Comparison of ENCODE assay signal across 11 cellular contexts in genomic region chr1:115139381-115139780, GRCh38. TPM values are rescaled to one million over a fixed set of nuclear protein-coding genes. Genes with fewer than 3 reads are reported as not detected.
DNase-seq lines count a peak whose midpoint lies in the region; FAIRE-seq and TF ChIP-seq lines count a peak whose summit lies in the region.
"Had no signal": no experiment of that assay in that cellular context is flagged by ENCODE, and none has a peak within 500 bp of the region (broad histone marks: within the 10 kb centered on the region; RNA-seq: fewer than 3 reads in every experiment).

No MANE protein-coding gene starts in this region.

- peaks cover 7% of the 10 kb centered on the region for H3K4me1 ChIP-seq in CD4-positive, alpha-beta memory T cell (ENCODE audit: insufficient read depth, low read length)
- H3K4me1 ChIP-seq in KMS-11 (ENCODE audit: low read depth, poor library complexity, severe bottlenecking) (no peaks in the 10 kb centered on the region), astrocyte (ENCODE audit: insufficient read depth, low read length) (peaks cover 29% of the 10 kb centered on the region), osteoblast (ENCODE audit: insufficient read depth, low read length) (peaks cover 47% of the 10 kb centered on the region), colonic mucosa (no peaks in the 10 kb centered on the region)
- H3K4me1 ChIP-seq: lower lobe of right lung, upper lobe of right lung had no signal

- no peak for DNase-seq in CD4-positive, alpha-beta memory T cell
- DNase-seq in astrocyte (ENCODE audit: low read depth) (no peak), osteoblast (ENCODE audit: insufficient read length, low spot score, missing footprints) (no peak), KG1 (lab: John Stamatoyannopoulos, UW) (no peak), NCI-H748 (lab: John Stamatoyannopoulos, UW; ENCODE audit: unreplicated experiment) (no peak), colonic mucosa (no peak)

- H3K4me3 Mint-ChIP-seq in CD4-positive, alpha-beta memory T cell, result peak overlapping the region in 6 of 8 donors; percentile 54 to 83 (median 62)
- H3K4me3 Mint-ChIP-seq in astrocyte (ENCODE audit: unreplicated experiment), result no peak overlapping the region

- H3K4me2 ChIP-seq in KMS-11, result 0 out of 2 replicates have a peak overlapping the region, but pooled peaks have one; percentile 17
- H3K4me2 ChIP-seq in astrocyte (ENCODE audit: low read length), result peak overlapping the region; percentile 61
- H3K4me2 ChIP-seq in osteoblast (ENCODE audit: insufficient read depth, low read length), result peak overlapping the region; percentile 50

- no peak overlapping the region for H3K27ac ChIP-seq in CD4-positive, alpha-beta memory T cell (ENCODE audit: low read depth, low read length)
- H3K27ac ChIP-seq in KMS-11 (no peak overlapping the region), astrocyte (ENCODE audit: low read depth, low read length) (peak overlapping the region; percentile 34), osteoblast (ENCODE audit: low read depth, low read length) (peak overlapping the region; percentile 75), colonic mucosa (no peak overlapping the region)
- H3K27ac ChIP-seq: lower lobe of right lung, upper lobe of right lung had no signal

- H3K27me3 ChIP-seq in CD4-positive, alpha-beta memory T cell (ENCODE audit: insufficient read depth, low read length), result no peaks in the 10 kb centered on the region
- H3K27me3 ChIP-seq in KMS-11 (ENCODE audit: insufficient read depth, low read depth), result no peaks in the 10 kb centered on the region
- H3K27me3 ChIP-seq in astrocyte (ENCODE audit: insufficient read depth, low read length), result no peaks in the 10 kb centered on the region
- no peaks in the 10 kb centered on the region for H3K27me3 ChIP-seq in osteoblast (ENCODE audit: insufficient read depth, low read length)
- H3K27me3 ChIP-seq in colonic mucosa, result no peaks in the 10 kb centered on the region

- H3K4me1 Mint-ChIP-seq in CD4-positive, alpha-beta memory T cell, result peaks cover 0 to 4% (median 1%) of the 10 kb centered on the region in 4 donors
- H3K4me1 Mint-ChIP-seq in astrocyte (ENCODE audit: low read depth, unreplicated experiment), result peaks cover 31% of the 10 kb centered on the region

- no peak overlapping the region for H3K9ac ChIP-seq in KMS-11
- H3K9ac ChIP-seq in astrocyte (ENCODE audit: low read length), result peak overlapping the region; percentile 46
- H3K9ac ChIP-seq in colonic mucosa (ENCODE audit: low read depth in 2 of 2, low read length in 2 of 2), result no peak overlapping the region

- TF ChIP-seq CTCF in KMS-11 (conservative IDR thresholded peaks at IDR 0.05; ENCODE audit: low read depth, low read length) (no peak), astrocyte (IDR thresholded peaks at IDR 0.05; ENCODE audit: insufficient read depth, low read depth, low read length) (no peak), osteoblast (IDR thresholded peaks at IDR 0.05; ENCODE audit: extremely low read depth, low read depth, low read length) (no peak), colonic mucosa (IDR thresholded peaks at IDR 0.05) (no peak)

- no peak for FAIRE-seq in astrocyte (lab: Jason Lieb, UNC)
- FAIRE-seq: HTR-8/SVneo had no signal

- no peak overlapping the region for H3K27ac Mint-ChIP-seq in CD4-positive, alpha-beta memory T cell
- peak overlapping the region; percentile 22 for H3K27ac Mint-ChIP-seq in astrocyte (ENCODE audit: unreplicated experiment)

- peaks cover 10 to 32% of the 10 kb centered on the region in 2 donors for H3K27me3 Mint-ChIP-seq in CD4-positive, alpha-beta memory T cell
- H3K27me3 Mint-ChIP-seq in astrocyte (ENCODE audit: low read depth, unreplicated experiment), result no peaks in the 10 kb centered on the region

- POLR2A ChIA-PET in CD4-positive, alpha-beta memory T cell (lab: Charles Lee; ENCODE audit: partially characterized antibody), result no interaction called here

- H3K9me3 Mint-ChIP-seq in CD4-positive, alpha-beta memory T cell, result no peaks in the 10 kb centered on the region
- H3K9me3 Mint-ChIP-seq in astrocyte (ENCODE audit: unreplicated experiment), result no peaks in the 10 kb centered on the region

- no peak overlapping the region for H3K4me3 ChIP-seq in CD4-positive, alpha-beta memory T cell (ENCODE audit: low read length in 2 of 2)
- no peak overlapping the region for H3K4me3 ChIP-seq in KMS-11 (IDR thresholded peaks at IDR 0.05; ENCODE audit: insufficient read depth, low read depth, low read length)
- no peak overlapping the region for H3K4me3 ChIP-seq in astrocyte (ENCODE audit: insufficient read depth, low read depth, low read length)
- no peak overlapping the region for H3K4me3 ChIP-seq in osteoblast (ENCODE audit: insufficient read depth, low read length)
- no peak overlapping the region for H3K4me3 ChIP-seq in colonic mucosa
- H3K4me3 ChIP-seq: lower lobe of right lung, upper lobe of right lung had no signal

- peak overlapping the region; percentile 21; the same call in 1 of the 2 replicates for H2AFZ ChIP-seq in KMS-11 (ENCODE audit: low read depth)
- peak overlapping the region; percentile 85 for H2AFZ ChIP-seq in astrocyte (ENCODE audit: low read depth, low read length)
- H2AFZ ChIP-seq in osteoblast (ENCODE audit: low read length), result peak overlapping the region; percentile 88

- intact Hi-C loops in CD4-positive, alpha-beta memory T cell (cut with micrococcal nuclease), result loop anchor here (1.0 kb wide), 1 partner anchor 160 kb away; no protein-coding TSS in a partner anchor
- intact Hi-C loops in colonic mucosa (cut with DNase I), result loop anchor here (2.0 kb wide), 2 partner anchors 329 to 457 kb away; no protein-coding TSS in a partner anchor

- no peaks in the 10 kb centered on the region for H3K36me3 ChIP-seq in CD4-positive, alpha-beta memory T cell (ENCODE audit: insufficient read depth, low read length)
- H3K36me3 ChIP-seq in KMS-11 (ENCODE audit: insufficient read depth) (no peaks in the 10 kb centered on the region), astrocyte (ENCODE audit: insufficient read depth, low read length) (no peaks in the 10 kb centered on the region), osteoblast (ENCODE audit: insufficient read depth, low read length) (no peaks in the 10 kb centered on the region), colonic mucosa (no peaks in the 10 kb centered on the region)
- H3K36me3 ChIP-seq: lower lobe of right lung, upper lobe of right lung had no signal

- H3K79me2 ChIP-seq in KMS-11 (ENCODE audit: insufficient read depth, low read depth), result no peaks in the 10 kb centered on the region
- no peaks in the 10 kb centered on the region for H3K79me2 ChIP-seq in astrocyte (ENCODE audit: insufficient read depth, low read length)
- H3K79me2 ChIP-seq in osteoblast (ENCODE audit: insufficient read depth, low read length), result no peaks in the 10 kb centered on the region

- no peaks in the 10 kb centered on the region for H3K9me3 ChIP-seq in CD4-positive, alpha-beta memory T cell (ENCODE audit: control insufficient read depth in 1 of 2, low read length in 2 of 2)
- no peaks in the 10 kb centered on the region for H3K9me3 ChIP-seq in astrocyte (ENCODE audit: insufficient read depth, low read depth, low read length)
- H3K9me3 ChIP-seq in osteoblast (ENCODE audit: low read depth, low read length), result no peaks in the 10 kb centered on the region
- no peaks in the 10 kb centered on the region for H3K9me3 ChIP-seq in colonic mucosa
- H3K9me3 ChIP-seq: lower lobe of right lung, upper lobe of right lung had no signal

- no peaks in the 10 kb centered on the region for H3K36me3 Mint-ChIP-seq in CD4-positive, alpha-beta memory T cell
- no peaks in the 10 kb centered on the region for H3K36me3 Mint-ChIP-seq in astrocyte (ENCODE audit: low read depth, unreplicated experiment)

- H4K20me1 ChIP-seq in KMS-11 (ENCODE audit: insufficient read depth), result no peaks in the 10 kb centered on the region
- H4K20me1 ChIP-seq in astrocyte (ENCODE audit: insufficient read depth, low read length), result no peaks in the 10 kb centered on the region
- no peaks in the 10 kb centered on the region for H4K20me1 ChIP-seq in osteoblast (ENCODE audit: insufficient read depth, low read length)

- CTCF ChIA-PET in CD4-positive, alpha-beta memory T cell (lab: Charles Lee; ENCODE audit: partially characterized antibody), result interaction anchor here (0.6 to 4.6 kb wide), 13 partner anchors 10 to 842 kb away, joined by 3 to 34 read pairs (median 4); no protein-coding TSS in a partner anchor

RNA-seq across cellular contexts. Expression of gene TSPAN2, which starts 50.1 kb away (rescaled TPM):
- total RNA-seq in CD4-positive, alpha-beta memory T cell, result 1 to 10 TPM; 1.3 to 3.5 TPM
- 10 to 100 TPM; 20.8 to 21.8 TPM for polyA plus RNA-seq in CD4-positive, alpha-beta memory T cell
- total RNA-seq in astrocyte (23.7 and 32.8 TPM in 2 replicates), osteoblast (1.4 and 2.1 TPM in 2 replicates), colonic mucosa (10 to 100 TPM in 1 of 2 donors, 1 to 10 TPM in 1; 2.1 to 14.6 TPM)
- total RNA-seq: SK-MEL-5 had no signal

Comparison
In these comparisons a context has a peak if more than half of its experiments do, and no peak if none do; other contexts are left out.
1. H3K27ac ChIP-seq: peak in astrocyte (single experiment) and osteoblast (single experiment); none in CD4-positive, alpha-beta memory T cell (single experiment), KMS-11 (single experiment) and colonic mucosa (single experiment).
2. H2AFZ ChIP-seq: peak in every context shown above with its lines; median percentile 88 in osteoblast; 85 in astrocyte; 21 in KMS-11.
3. Peak in every context shown above with its lines, with median percentiles within 50 percentile points of each other: H3K4me2 ChIP-seq.